15 cellular contexts compared by ENCODE assay signal in the genomic region with DNA sequence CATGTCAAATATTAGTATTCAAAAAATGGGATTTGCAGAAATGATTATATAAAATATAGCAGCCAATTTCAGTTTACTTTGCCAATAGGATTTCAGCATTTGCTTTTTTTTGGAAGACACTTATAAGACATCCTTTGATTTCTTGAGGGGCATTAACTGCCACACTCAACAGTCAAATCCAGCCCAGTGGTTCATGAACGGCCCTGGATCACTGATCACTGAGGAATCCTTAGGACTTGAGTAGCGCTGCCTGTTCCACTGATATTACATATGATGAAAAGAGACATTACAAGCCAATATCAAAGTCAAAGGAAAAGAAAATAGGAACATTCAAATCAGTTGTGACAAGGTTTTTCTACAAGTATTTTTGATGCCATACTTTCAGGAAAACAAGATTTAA. TPM values are rescaled to one million over a fixed set of nuclear protein-coding genes. Genes with fewer than 3 reads are reported as not detected.
DNase-seq lines count a peak whose midpoint lies in the region; ATAC-seq and TF ChIP-seq lines count a peak whose summit lies in the region.
"Had no signal": no experiment of that assay in that cellular context is flagged by ENCODE, and none has a peak within 500 bp of the region (broad histone marks: within the 10 kb centered on the region; RNA-seq: fewer than 3 reads in every experiment).

No MANE protein-coding gene starts in this region.

- TF ChIP-seq CTCF in A673 (conservative IDR thresholded peaks at IDR 0.05; ENCODE audit: low read depth, low read length) (no peak), Caco-2 (IDR thresholded peaks at IDR 0.05; ENCODE audit: insufficient read depth in 1 of 2, low read depth in 1 of 2, low read length in 1 of 2, severe bottlenecking in 1 of 2, unreplicated experiment in 1 of 2) (no peak), psoas muscle (IDR thresholded peaks at IDR 0.05) (no peak)

- CTCF ChIA-PET in A673 (lab: Charles Lee): no interaction called here
- CTCF ChIA-PET in Caco-2 (lab: Charles Lee): no interaction called here

- POLR2A ChIA-PET in A673 (lab: Charles Lee; ENCODE audit: low non-redundant PET): no interaction called here
- POLR2A ChIA-PET in Caco-2 (lab: Charles Lee): no interaction called here

- ATAC-seq in psoas muscle: no peak
- ATAC-seq: GM12878 had no signal

- DNase-seq in A673 (ENCODE audit: low spot score): no peak
- no peak for DNase-seq in Caco-2
- no peak for DNase-seq in SK-N-MC (ENCODE audit: low read depth, low spot score)
- no peak for DNase-seq in psoas muscle
- DNase-seq in GM19238 (ENCODE audit: insufficient read length, low spot score): no peak
- DNase-seq in AG20443 (ENCODE audit: low spot score): no peak
- no peak for DNase-seq in DMS114 treated with DMSO at 0.1 percent for 48 hours (lab: John Stamatoyannopoulos, UW; ENCODE audit: unreplicated experiment)
- DNase-seq: AML-193; CD8-positive, alpha-beta memory T cell; DMS 273 treated with DMSO at 0.1 percent for 48 hours; DMS79 had no signal

- H3K4me3 Mint-ChIP-seq in Caco-2 (ENCODE audit: unreplicated experiment): no peak overlapping the region
- H3K4me3 Mint-ChIP-seq: CD8-positive, alpha-beta memory T cell; IgD-negative memory B cell had no signal

- 76 to 91% (median 86%) methylated on average over 2 of the region's 2 CpGs for WGBS in psoas muscle, 3 donors

- H3K4me3 ChIP-seq in A673 (ENCODE audit: low read depth, low read length, poor library complexity, severe bottlenecking) (no peak overlapping the region), Caco-2 (ENCODE audit: low read depth, low read length) (no peak overlapping the region), SK-N-MC (no peak overlapping the region), psoas muscle (no peak overlapping the region)
- H3K4me3 ChIP-seq: BLaER1, GM12878, HAP-1 had no signal

- no peak overlapping the region for H3K27ac ChIP-seq in A673 (ENCODE audit: low read depth, low read length, poor library complexity, severe bottlenecking)
- H3K27ac ChIP-seq in SK-N-MC: 0 out of 2 replicates have a peak overlapping the region, but pooled peaks have one; percentile 5
- peak overlapping the region; percentile 77 for H3K27ac ChIP-seq in psoas muscle
- H3K27ac ChIP-seq: BLaER1 had no signal

- H3K4me1 ChIP-seq in A673 (ENCODE audit: insufficient read depth, low read length, poor library complexity, severe bottlenecking) (peaks cover 8% of the 10 kb centered on the region), Caco-2 (no peaks in the 10 kb centered on the region), psoas muscle (peaks cover 38% of the 10 kb centered on the region)
- H3K4me1 ChIP-seq: BLaER1, HAP-1 had no signal

- H3K27ac Mint-ChIP-seq in Caco-2 (ENCODE audit: unreplicated experiment): no peak overlapping the region

- TSS peak; percentile 44 for BruUV-seq in A673 (replicated peaks; lab: Mats Ljungman, UMichigan)
- BruUV-seq in Caco-2 (replicated peaks; lab: Mats Ljungman, UMichigan): TSS peak; percentile 37

- no peaks in the 10 kb centered on the region for H3K9me3 Mint-ChIP-seq in Caco-2 (ENCODE audit: unreplicated experiment)
- H3K9me3 Mint-ChIP-seq: CD8-positive, alpha-beta memory T cell; IgD-negative memory B cell had no signal

- H3K4me1 Mint-ChIP-seq in Caco-2 (ENCODE audit: low read depth, unreplicated experiment): peaks cover 6% of the 10 kb centered on the region

- no peaks in the 10 kb centered on the region for H3K27me3 Mint-ChIP-seq in Caco-2 (ENCODE audit: insufficient read depth, unreplicated experiment)
- H3K27me3 Mint-ChIP-seq: CD8-positive, alpha-beta memory T cell; IgD-negative memory B cell had no signal

- no peak overlapping the region for H3K9ac ChIP-seq in SK-N-MC (ENCODE audit: insufficient read length)
- H3K9ac ChIP-seq: BLaER1 had no signal

- H3K9me3 ChIP-seq in A673 (ENCODE audit: low read depth, low read length, poor library complexity, severe bottlenecking) (no peaks in the 10 kb centered on the region), Caco-2 (no peaks in the 10 kb centered on the region), SK-N-MC (ENCODE audit: low read depth, low read length) (no peaks in the 10 kb centered on the region), psoas muscle (no peaks in the 10 kb centered on the region)
- H3K9me3 ChIP-seq: BLaER1, HAP-1 had no signal

- intact Hi-C loops in A673 (cut with micrococcal nuclease; ENCODE audit: unreplicated experiment) (no loop called here), Caco-2 (cut with micrococcal nuclease; ENCODE audit: unreplicated experiment) (no loop called here), psoas muscle (cut with DNase I) (no loop called here)

- peaks cover 47% of the 10 kb centered on the region for H3K36me3 ChIP-seq in A673 (ENCODE audit: insufficient read depth, low read length, poor library complexity, severe bottlenecking)
- H3K36me3 ChIP-seq in Caco-2 (ENCODE audit: control insufficient read depth, insufficient read depth, low read length): peaks cover 3% of the 10 kb centered on the region; the same call in 1 of the 2 replicates
- H3K36me3 ChIP-seq in SK-N-MC (ENCODE audit: insufficient read depth, low read length): peaks cover 44% of the 10 kb centered on the region
- peaks cover 5 to 46% of the 10 kb centered on the region in 2 donors for H3K36me3 ChIP-seq in psoas muscle (ENCODE audit: insufficient read depth in 1 of 2, low read depth in 1 of 2)

- no peaks in the 10 kb centered on the region for H3K27me3 ChIP-seq in A673 (replicated peaks; ENCODE audit: insufficient read depth, low read depth, low read length, poor library complexity)
- no peaks in the 10 kb centered on the region for H3K27me3 ChIP-seq in Caco-2 (replicated peaks; ENCODE audit: control insufficient read depth, insufficient read depth, low read length)
- H3K27me3 ChIP-seq in psoas muscle (ENCODE audit: insufficient read depth in 3 of 3, low read length in 2 of 3): no peaks in the 10 kb centered on the region
- H3K27me3 ChIP-seq: BLaER1 had no signal

- H3K36me3 Mint-ChIP-seq in Caco-2 (ENCODE audit: insufficient read depth, unreplicated experiment): peaks cover 85% of the 10 kb centered on the region

RNA-seq across cellular contexts. Expression of gene YWHAE, which starts 21.0 kb away (rescaled TPM):
- 1,404 and 1,447 TPM in 2 replicates for total RNA-seq in A673 (2021)
- 915 and 956 TPM in 2 replicates for total RNA-seq in Caco-2 (2022)
- 100 to 1,000 TPM; 641 to 874 (median 838) TPM for total RNA-seq in psoas muscle
- 100 to 1,000 TPM; 655 to 927 (median 670) TPM for polyA plus RNA-seq in psoas muscle

RNA-seq across cellular contexts. Expression of gene CRK, which starts 35.1 kb away (rescaled TPM):
- total RNA-seq in A673 (2021): 85.9 and 86.5 TPM in 2 replicates
- total RNA-seq in Caco-2 (2022): 70.0 and 72.3 TPM in 2 replicates
- total RNA-seq in psoas muscle: 10 to 100 TPM; 26.4 to 60.4 (median 33.1) TPM
- polyA plus RNA-seq in psoas muscle: 10 to 100 TPM; 29.7 to 48.0 (median 40.4) TPM
